Comparison of ENCODE assay signal across 20 cellular contexts in the genomic region with DNA sequence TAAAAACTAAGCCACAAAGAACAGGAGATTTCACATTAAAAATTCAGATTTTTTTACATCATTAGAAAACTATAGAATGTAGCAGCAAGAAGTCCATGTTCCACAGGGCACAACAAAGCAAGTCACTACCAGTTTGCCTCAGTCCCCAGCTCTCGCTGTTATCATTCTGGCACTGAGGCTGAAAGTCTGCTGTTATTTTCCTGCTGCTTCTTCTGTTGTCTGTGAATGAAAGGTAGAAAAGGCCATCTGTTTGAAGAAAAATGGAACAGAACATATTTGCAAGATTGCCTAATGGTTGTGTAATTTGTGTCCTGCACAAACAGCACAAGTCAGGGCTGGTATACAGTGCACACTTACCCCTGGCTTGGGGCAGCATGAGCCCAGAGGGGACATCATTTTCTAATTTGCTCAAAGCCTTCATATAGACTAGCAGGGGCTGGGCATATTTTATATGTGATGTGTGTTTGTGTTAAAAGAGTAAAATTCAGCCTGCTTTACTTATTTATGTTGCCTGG.
"Had no signal": no experiment of that assay in that cellular context is flagged by ENCODE, and none has a peak within 500 bp of the region (broad histone marks: within the 10 kb centered on the region; RNA-seq: fewer than 3 reads in every experiment).

No MANE protein-coding gene starts in this region.

- H3K4me1 ChIP-seq: heart left ventricle, suprapubic skin, thyroid gland, upper lobe of left lung, uterus had no signal

- H3K4me3 ChIP-seq: heart left ventricle, ovary, smooth muscle cell, suprapubic skin, thyroid gland, upper lobe of left lung, uterus had no signal

- H3K36me3 Mint-ChIP-seq: stimulated activated effector memory CD8-positive, alpha-beta T cell treated with anti-CD3 and anti-CD28 coated beads, Interleukin-12 subunit alpha, Interleukin-12 subunit beta, amount 100 ng/mL, for 72 hours had no signal

- H3K27me3 ChIP-seq: heart left ventricle, ovary, suprapubic skin, thyroid gland, upper lobe of left lung, uterus had no signal

- DNase-seq: foreskin keratinocyte; heart left ventricle; hippocampal formation; left colon; mammary epithelial cell; naive thymus-derived CD4-positive, alpha-beta T cell; nucleus accumbens; ovary; right cardiac atrium; stimulated activated CD4-positive, alpha-beta T cell treated with anti-CD3 and anti-CD28 coated beads, Interleukin-4, amount 100 ng/mL, for 1 hour; stimulated activated CD8-positive, alpha-beta memory T cell treated with anti-CD3 and anti-CD28 coated beads, Interleukin-4, amount 100 ng/mL, for 48 hours; stimulated activated naive CD8-positive, alpha-beta T cell treated with anti-CD3 and anti-CD28 coated beads, Interleukin-15, Interleukin-2, amounts not matched to agents 100 U/mL and 50 U/mL, for 24 hours; thyroid gland; upper lobe of left lung; uterus had no signal

- ATAC-seq: foreskin keratinocyte; heart left ventricle; left colon; naive thymus-derived CD4-positive, alpha-beta T cell; right cardiac atrium; stimulated activated effector memory CD8-positive, alpha-beta T cell treated with anti-CD3 and anti-CD28 coated beads, Interleukin-12 subunit alpha, Interleukin-12 subunit beta, amount 100 ng/mL, for 72 hours; stimulated activated naive CD8-positive, alpha-beta T cell treated with anti-CD3 and anti-CD28 coated beads, Interleukin-15, Interleukin-2, amounts not matched to agents 100 U/mL and 50 U/mL, for 24 hours had no signal

- H3K4me1 Mint-ChIP-seq: stimulated activated effector memory CD8-positive, alpha-beta T cell treated with anti-CD3 and anti-CD28 coated beads, Interleukin-12 subunit alpha, Interleukin-12 subunit beta, amount 100 ng/mL, for 72 hours had no signal

- H3K27ac ChIP-seq: foreskin keratinocyte, heart left ventricle, ovary, suprapubic skin, thyroid gland, upper lobe of left lung, uterus had no signal

- H3K9me3 ChIP-seq: thyroid gland, uterus had no signal

- H3K27ac Mint-ChIP-seq: dendritic cell treated with granulocyte-macrophage colony-stimulating factor and Interleukin-4, amounts not matched to agents 40 ng/mL and 50 ng/mL, for 4 days; naive thymus-derived CD4-positive, alpha-beta T cell; stimulated activated effector memory CD8-positive, alpha-beta T cell treated with anti-CD3 and anti-CD28 coated beads, Interleukin-12 subunit alpha, Interleukin-12 subunit beta, amount 100 ng/mL, for 72 hours had no signal

- H3K36me3 ChIP-seq: heart left ventricle, ovary, suprapubic skin, thyroid gland, upper lobe of left lung, uterus had no signal

- H3K4me3 Mint-ChIP-seq: dendritic cell treated with granulocyte-macrophage colony-stimulating factor and Interleukin-4, amounts not matched to agents 40 ng/mL and 50 ng/mL, for 4 days; naive thymus-derived CD4-positive, alpha-beta T cell; neural crest cell; stimulated activated effector memory CD8-positive, alpha-beta T cell treated with anti-CD3 and anti-CD28 coated beads, Interleukin-12 subunit alpha, Interleukin-12 subunit beta, amount 100 ng/mL, for 72 hours had no signal
